ENCODE assay signal across 8 cellular contexts in genomic region chr10:33008499-33009243, GRCh38. TPM values are rescaled to one million over a fixed set of nuclear protein-coding genes. Genes with fewer than 3 reads are reported as not detected.
DNase-seq lines count a peak whose midpoint lies in the region; ATAC-seq and TF ChIP-seq lines count a peak whose summit lies in the region.

No MANE protein-coding gene starts in this region.

- no peak overlapping the region for H2BK120ac ChIP-seq in neuronal stem cell (ENCODE audit: low read depth, low read length)

- no peak overlapping the region for H2AFZ ChIP-seq in fibroblast of lung (ENCODE audit: low read length)
- H2AFZ ChIP-seq in neuronal stem cell (ENCODE audit: low read length), result peak overlapping the region; percentile 74

- H3K23ac ChIP-seq in neuronal stem cell (ENCODE audit: low read depth, low read length, poor library complexity), result no peak overlapping the region

- no peaks in the 10 kb centered on the region for H3K79me1 ChIP-seq in neuronal stem cell (ENCODE audit: low read depth, low read length)

- H4K91ac ChIP-seq in neuronal stem cell (ENCODE audit: low read depth, low read length, poor library complexity), result no peak overlapping the region

- H3K4me2 ChIP-seq in fibroblast of lung (ENCODE audit: extremely low read depth, insufficient read depth, low read length) (peak overlapping the region; percentile 42), neuronal stem cell (ENCODE audit: insufficient read depth, low read length, poor library complexity, severe bottlenecking) (no peak overlapping the region)

- no peak overlapping the region for H3K14ac ChIP-seq in neuronal stem cell (ENCODE audit: low read length)

- TF ChIP-seq CTCF in Panc1 (IDR thresholded peaks at IDR 0.05), result peak; percentile 91
- TF ChIP-seq CTCF in fibroblast of lung (conservative IDR thresholded peaks at IDR 0.05 in 1 of 2, IDR thresholded peaks at IDR 0.05 in 1 of 2; ENCODE audit: low read depth in 1 of 2, low read length in 2 of 2), result peak; percentile 100
- peak; percentile 93 to 99 (median 94) for TF ChIP-seq CTCF in tibial nerve (IDR thresholded peaks at IDR 0.05)

- no peak overlapping the region for H2AK5ac ChIP-seq in neuronal stem cell (ENCODE audit: low read depth, low read length)

- H2BK12ac ChIP-seq in neuronal stem cell (ENCODE audit: low read length), result no peak overlapping the region

- H3K4ac ChIP-seq in neuronal stem cell (ENCODE audit: low read length), result no peak overlapping the region

- CTCF ChIA-PET in Panc1 (lab: Charles Lee), result interaction anchor here (0.6 to 1.4 kb wide), 3 partner anchors 49 to 185 kb away, joined by 3 to 4 read pairs (median 3); no protein-coding TSS in a partner anchor

- DNase-seq in ACHN (peak; percentile 81), Panc1 (ENCODE audit: low read depth, low spot score) (peak; percentile 94), fibroblast of lung (ENCODE audit: low read depth in 2 of 2) (peak; percentile 83 to 92), neuronal stem cell (ENCODE audit: low spot score) (peak; percentile 64), tibial nerve (ENCODE audit: low spot score in 2 of 2) (peak; percentile 44 to 89)
- peak; percentile 71 for DNase-seq in Jurkat, Clone E6-1 (ENCODE audit: low read depth, low spot score)
- peak; percentile 69 to 70 for DNase-seq in activated T-cell treated with anti-CD3 and anti-CD28 coated beads, Interleukin-2, amount 50 U/mL, for 48 hours

- H3K36me3 ChIP-seq in Panc1 (ENCODE audit: control insufficient read depth, insufficient read depth, low read length) (no peaks in the 10 kb centered on the region), fibroblast of lung (ENCODE audit: control insufficient read depth, insufficient read depth, low read length) (no peaks in the 10 kb centered on the region), neuronal stem cell (replicated peaks in 1 of 2; ENCODE audit: control insufficient read depth in 2 of 2, insufficient read depth in 2 of 2, low read length in 2 of 2) (no peaks in the 10 kb centered on the region), tibial nerve (no peaks in the 10 kb centered on the region)

- BruUV-seq in Panc1 (replicated peaks; lab: Mats Ljungman, UMichigan), result no TSS peak

- no peaks in the 10 kb centered on the region for H3K9me3 ChIP-seq in Panc1 (ENCODE audit: control insufficient read depth, insufficient read depth, low read depth, low read length)
- H3K9me3 ChIP-seq in fibroblast of lung (ENCODE audit: control insufficient read depth, insufficient read depth, low read depth, low read length), result no peaks in the 10 kb centered on the region
- no peaks in the 10 kb centered on the region for H3K9me3 ChIP-seq in neuronal stem cell (replicated peaks in 1 of 2; ENCODE audit: control insufficient read depth in 2 of 2, insufficient read depth in 1 of 2, low read depth in 1 of 2, low read length in 2 of 2)
- H3K9me3 ChIP-seq in tibial nerve, result no peaks in the 10 kb centered on the region

- no peak for TF ChIP-seq POLR2A in GM18505 (IDR thresholded peaks at IDR 0.05; ENCODE audit: borderline replicate concordance, extremely low read depth, insufficient read depth, insufficient read length)
- no peak for TF ChIP-seq POLR2A in tibial nerve (IDR thresholded peaks at IDR 0.05)

- TF ChIP-seq EP300 in tibial nerve (IDR thresholded peaks at IDR 0.05), result peak in 1 of 2 donors; percentile 16

- intact Hi-C loops in Panc1 (cut with micrococcal nuclease; ENCODE audit: unreplicated experiment), result loop anchor here (1.0 to 5.0 kb wide), 2 partner anchors 46 to 213 kb away; no protein-coding TSS in a partner anchor

- H3K27me3 ChIP-seq in Panc1 (ENCODE audit: control insufficient read depth, insufficient read depth, low read length), result no peaks in the 10 kb centered on the region
- H3K27me3 ChIP-seq in fibroblast of lung (ENCODE audit: control insufficient read depth, insufficient read depth, low read length), result no peaks in the 10 kb centered on the region
- no peaks in the 10 kb centered on the region for H3K27me3 ChIP-seq in neuronal stem cell (ENCODE audit: control insufficient read depth in 3 of 3, insufficient read depth in 3 of 3, low read depth in 1 of 3, low read length in 3 of 3)
- H3K27me3 ChIP-seq in tibial nerve, result no peaks in the 10 kb centered on the region

- no peak overlapping the region for H3K9ac ChIP-seq in fibroblast of lung (ENCODE audit: insufficient read depth, low read length)
- no peak overlapping the region for H3K9ac ChIP-seq in neuronal stem cell (ENCODE audit: low read depth, low read length, poor library complexity)

- H2BK15ac ChIP-seq in neuronal stem cell (ENCODE audit: low read length), result no peak overlapping the region

- no peak overlapping the region for H2BK5ac ChIP-seq in neuronal stem cell (ENCODE audit: low read length)

- peak overlapping the region; percentile 22 for H3K4me3 ChIP-seq in Jurkat, Clone E6-1 (ENCODE audit: low read length)
- H3K4me3 ChIP-seq in Panc1 (ENCODE audit: low read depth in 2 of 2, low read length in 2 of 2) (no peak overlapping the region), fibroblast of lung (replicated peaks in 1 of 4; ENCODE audit: control extremely low read depth in 1 of 4, insufficient read depth in 1 of 4, low read depth in 3 of 4, low read length in 4 of 4) (no peak overlapping the region), neuronal stem cell (ENCODE audit: low read length in 2 of 2) (no peak overlapping the region), tibial nerve (no peak overlapping the region)

- H3K79me2 ChIP-seq in fibroblast of lung (ENCODE audit: control insufficient read depth, insufficient read depth, low read length), result no peaks in the 10 kb centered on the region

- no peak overlapping the region for H3K18ac ChIP-seq in neuronal stem cell (ENCODE audit: low read length)

- H4K20me1 ChIP-seq in fibroblast of lung (ENCODE audit: control insufficient read depth, extremely low read depth, insufficient read depth, low read length), result no peaks in the 10 kb centered on the region

- H3K4me1 ChIP-seq in Panc1 (ENCODE audit: control insufficient read depth, insufficient read depth, low read length) (peaks cover 55% of the 10 kb centered on the region), fibroblast of lung (ENCODE audit: control insufficient read depth, extremely low read depth, insufficient read depth, low read length) (peaks cover 7% of the 10 kb centered on the region), neuronal stem cell (ENCODE audit: control insufficient read depth in 2 of 2, insufficient read depth in 1 of 2, low read depth in 1 of 2, low read length in 2 of 2) (peaks cover 2 to 6% of the 10 kb centered on the region in 2 donors), tibial nerve (peaks cover 0 to 20% (median 3%) of the 10 kb centered on the region in 4 donors)

- WGBS in neuronal stem cell (ENCODE audit: extremely low coverage in 2 of 2, insufficient read length in 2 of 2, insufficient replicate concordance in 1 of 2), 2 donors, result no CpG with 5 or more reads among the region's 9 CpGs
- WGBS in tibial nerve, 2 donors, result 17 to 18% methylated on average over 9 of the region's 9 CpGs

- H3K27ac ChIP-seq in Panc1 (ENCODE audit: low read length), result peak overlapping the region; percentile 99
- peak overlapping the region; percentile 44 for H3K27ac ChIP-seq in fibroblast of lung (ENCODE audit: insufficient read depth, low read length)
- H3K27ac ChIP-seq in neuronal stem cell (replicated peaks; ENCODE audit: low read length), result no peak overlapping the region
- no peak overlapping the region for H3K27ac ChIP-seq in tibial nerve

- H4K8ac ChIP-seq in neuronal stem cell (ENCODE audit: low read depth, low read length), result no peak overlapping the region

- ATAC-seq in GM18505 (IDR thresholded peaks at IDR 0.05; ENCODE audit: unreplicated experiment), result peak; percentile 42
- ATAC-seq in Panc1, result peak; percentile 27; the same call in 1 of the 2 replicates

- in situ Hi-C loops in ACHN (cut with HindIII; ENCODE audit: low pct_ligation_motif_present, low pct_unique_long_range_greater_than_20kb, low sequenced_read_pairs), result no loop called here
- in situ Hi-C loops in Panc1 (cut with HindIII; ENCODE audit: low pct_unique_long_range_greater_than_20kb, low sequenced_read_pairs), result no loop called here

- POLR2A ChIA-PET in Panc1 (lab: Charles Lee), result interaction anchor here (1.2 to 1.4 kb wide), 2 partner anchors 28 to 52 kb away, joined by 4 to 6 read pairs; no protein-coding TSS in a partner anchor

RNA-seq across cellular contexts. Expression of gene ITGB1, which starts 50.6 kb away (rescaled TPM):
- 84.3 TPM for polyA plus RNA-seq in Jurkat, Clone E6-1 (2012; ENCODE audit: insufficient read depth, insufficient read length)
- 803 TPM for total RNA-seq in Panc1 (2021; ENCODE audit: unreplicated experiment)
- polyA plus RNA-seq in Panc1 (2012; ENCODE audit: insufficient read length), result 484 TPM
- total RNA-seq in fibroblast of lung, result 2,456 and 2,693 TPM in 2 replicates
- polyA plus RNA-seq in fibroblast of lung, result 1,736 and 3,450 TPM in 2 replicates
- polyA plus RNA-seq in fibroblast of lung (2012), result 1,173 and 2,065 TPM in 2 replicates
- 137 and 176 TPM in 2 replicates for polyA minus RNA-seq in fibroblast of lung (ENCODE audit: low replicate concordance)
- polyA plus RNA-seq in neuronal stem cell (2013, experiment 1 of 2), result 178 TPM
- 189 TPM for polyA plus RNA-seq in neuronal stem cell (2013, experiment 2 of 2)
- total RNA-seq in tibial nerve, result 100 to 1,000 TPM; 288 to 483 (median 404) TPM

Comparison
In these comparisons a context has a peak if more than half of its experiments do, and no peak if none do; other contexts are left out.
1. H3K27ac ChIP-seq: peak in Panc1 (single experiment) and fibroblast of lung (single experiment); none in neuronal stem cell (single experiment) and tibial nerve (0 of 4).
2. Peak in every context shown above with its lines, with median percentiles within 50 percentile points of each other: DNase-seq and CTCF ChIP-seq.